8 cellular contexts compared by ENCODE assay signal in the genomic region with DNA sequence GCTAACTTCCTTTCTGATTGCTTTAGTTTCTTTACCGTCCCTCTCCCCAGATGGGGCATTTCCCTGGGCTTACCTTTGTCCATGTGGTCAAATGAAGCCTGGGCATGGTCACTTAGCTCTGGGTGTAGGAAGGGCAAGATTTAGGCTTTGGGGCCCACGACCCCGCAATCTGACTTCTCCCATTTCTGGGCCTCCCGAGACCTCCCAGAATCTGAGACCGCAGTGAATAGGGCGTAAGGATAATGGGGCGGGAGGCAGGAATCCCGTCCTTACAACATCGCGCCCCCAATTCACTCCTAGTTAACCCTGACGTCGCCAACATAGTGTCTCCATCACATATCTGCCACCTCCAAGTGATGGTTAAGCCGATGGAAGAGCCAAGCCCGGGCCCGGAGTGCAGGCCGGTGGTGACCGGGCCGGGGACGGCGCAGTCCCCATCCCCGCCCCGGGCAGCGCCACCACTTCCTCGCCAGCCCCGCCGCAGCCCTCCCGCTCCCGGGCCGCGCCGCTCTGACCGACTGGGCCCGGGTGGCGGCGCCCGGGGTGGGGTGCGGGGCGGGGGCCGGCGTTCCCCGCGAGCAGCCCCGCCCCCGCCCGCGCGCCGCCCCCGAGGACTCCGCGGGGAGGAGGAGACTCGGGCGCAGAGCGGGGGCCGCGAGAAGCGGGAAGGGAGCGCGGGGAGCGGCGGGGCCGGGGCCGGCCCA. TPM values are rescaled to one million over a fixed set of nuclear protein-coding genes. Genes with fewer than 3 reads are reported as not detected.
A peak's percentile ranks its signal among the peaks of the same experiment; 100 is the strongest.
DNase-seq lines count a peak whose midpoint lies in the region; ATAC-seq and TF ChIP-seq lines count a peak whose summit lies in the region.

A gene with protein sequence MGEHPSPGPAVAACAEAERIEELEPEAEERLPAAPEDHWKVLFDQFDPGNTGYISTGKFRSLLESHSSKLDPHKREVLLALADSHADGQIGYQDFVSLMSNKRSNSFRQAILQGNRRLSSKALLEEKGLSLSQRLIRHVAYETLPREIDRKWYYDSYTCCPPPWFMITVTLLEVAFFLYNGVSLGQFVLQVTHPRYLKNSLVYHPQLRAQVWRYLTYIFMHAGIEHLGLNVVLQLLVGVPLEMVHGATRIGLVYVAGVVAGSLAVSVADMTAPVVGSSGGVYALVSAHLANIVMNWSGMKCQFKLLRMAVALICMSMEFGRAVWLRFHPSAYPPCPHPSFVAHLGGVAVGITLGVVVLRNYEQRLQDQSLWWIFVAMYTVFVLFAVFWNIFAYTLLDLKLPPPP (plus strand): TSS at position 641 of the 704 bp plus-strand sequence. CDS start 358 bp downstream, outside the sequence.

- no peaks in the 10 kb centered on the region for H3K36me3 ChIP-seq in ovary

- TF ChIP-seq EP300 in ovary (IDR thresholded peaks at IDR 0.05) = no peak

- intact Hi-C loops in ovary (cut with DNase I) = no loop called here

- WGBS in ovary, 3 donors = 2 to 4% (median 3%) methylated on average over 22 to 63 of the region's 63 CpGs

- no peaks in the 10 kb centered on the region for H3K27me3 ChIP-seq in ovary

- DNase-seq in activated gamma-delta T cell (lab: John Stamatoyannopoulos, UW) = peak; percentile 26
- no peak for DNase-seq in activated gamma-delta T cell treated with Interleukin-2 at 50 U/mL for 16 hours
- peak; percentile 10 for DNase-seq in activated CD4-positive, alpha-beta T cell treated with anti-CD3 and anti-CD28 coated beads, Interleukin-2, amount 50 U/mL, for 1 hour
- peak in 1 of 2 donors; percentile 20 for DNase-seq in foreskin fibroblast
- DNase-seq in ovary = peak; percentile 58 to 73 (median 67)
- DNase-seq in NCI-H510A (lab: John Stamatoyannopoulos, UW) = no peak
- DNase-seq in activated CD4-positive, CD25-positive, alpha-beta regulatory T cell treated with anti-CD3 and anti-CD28 coated beads, Interleukin-2, amount 50 U/mL, for 72 hours = no peak

- H3K9me3 ChIP-seq in ovary = no peaks in the 10 kb centered on the region

- peak within 1 kb of the TSS; percentile 42 to 44 for H3K4me3 ChIP-seq in foreskin fibroblast (ENCODE audit: low read depth in 1 of 2, low read length in 2 of 2)
- H3K4me3 ChIP-seq in ovary = peak within 1 kb of the TSS; percentile 82

- ATAC-seq in HG02678 (IDR thresholded peaks at IDR 0.05; ENCODE audit: unreplicated experiment) = no peak

- H3K27ac ChIP-seq in ovary = peak within 1 kb of the TSS; percentile 75 to 82

- peak; percentile 11 for TF ChIP-seq POLR2A in ovary (IDR thresholded peaks at IDR 0.05)

- peaks cover 6% of the 10 kb centered on the region for H3K4me1 ChIP-seq in ovary (ENCODE audit: insufficient read depth)

- TF ChIP-seq CTCF in foreskin fibroblast (IDR thresholded peaks at IDR 0.05; ENCODE audit: low read depth, low read length) (no peak), ovary (IDR thresholded peaks at IDR 0.05) (no peak)

RNA-seq across cellular contexts. Expression of the gene that starts here (rescaled TPM):
- total RNA-seq in ovary = 1 to 10 TPM; 1.5 to 5.6 (median 2.7) TPM
- polyA plus RNA-seq in ovary = 1 to 10 TPM in 1 of 2 donors, under 1 TPM in 1; 0.83 to 1.8 TPM

Comparison
In these comparisons a context has a peak if more than half of its experiments do, and no peak if none do; other contexts are left out.
1. DNase-seq: peak in activated gamma-delta T cell (single experiment), activated CD4-positive, alpha-beta T cell treated with anti-CD3 and anti-CD28 coated beads, Interleukin-2, amount 50 U/mL, for 1 hour (single experiment) and ovary (5 of 5); none in activated gamma-delta T cell treated with Interleukin-2 at 50 U/mL for 16 hours (single experiment), NCI-H510A (single experiment) and activated CD4-positive, CD25-positive, alpha-beta regulatory T cell treated with anti-CD3 and anti-CD28 coated beads, Interleukin-2, amount 50 U/mL, for 72 hours (single experiment).